Comparison of ENCODE assay signal across 27 cellular contexts in genomic region chr4:26758899-26759298, GRCh38.
DNase-seq lines count a peak whose midpoint lies in the region; ATAC-seq, FAIRE-seq and TF ChIP-seq lines count a peak whose summit lies in the region.
"Had no signal": no experiment of that assay in that cellular context is flagged by ENCODE, and none has a peak within 500 bp of the region (broad histone marks: within the 10 kb centered on the region; RNA-seq: fewer than 3 reads in every experiment).

No MANE protein-coding gene starts in this region.

- ATAC-seq in HepG2 (no peak), right lobe of liver (no peak)
- ATAC-seq: GM12878 had no signal

- no peaks in the 10 kb centered on the region for H3K9me3 ChIP-seq in HepG2 (ENCODE audit: low read length)
- H3K9me3 ChIP-seq in right lobe of liver, result no peaks in the 10 kb centered on the region
- H3K9me3 ChIP-seq in HEK293 (ENCODE audit: control insufficient read depth, insufficient read depth, low read depth, low read length), result no peaks in the 10 kb centered on the region
- no peaks in the 10 kb centered on the region for H3K9me3 ChIP-seq in H1 (ENCODE audit: insufficient read depth in 2 of 2, low read depth in 1 of 2, low read length in 1 of 2)
- no peaks in the 10 kb centered on the region for H3K9me3 ChIP-seq in breast epithelium
- H3K9me3 ChIP-seq: BE2C, BLaER1 had no signal

- no peak for TF ChIP-seq EP300 in HepG2 (IDR thresholded peaks at IDR 0.05; ENCODE audit: low read depth in 2 of 2, low read length in 2 of 2)
- no peak for TF ChIP-seq EP300 in HepG2 (CRISPR knock-in tag; IDR thresholded peaks at IDR 0.05; ENCODE audit: borderline replicate concordance)
- no peak for TF ChIP-seq EP300 in Ishikawa (IDR thresholded peaks at IDR 0.05; ENCODE audit: borderline replicate concordance)
- no peak for TF ChIP-seq EP300 in H1 (IDR thresholded peaks at IDR 0.05; ENCODE audit: borderline replicate concordance in 1 of 2, low read depth in 2 of 2, low read length in 2 of 2)

- H3K4ac ChIP-seq in H1 (replicated peaks; ENCODE audit: insufficient read length, low read depth, low read length), result no peak overlapping the region

- TF ChIP-seq CTCF in HepG2 (CRISPR knock-in tag; IDR thresholded peaks at IDR 0.05) (no peak), right lobe of liver (IDR thresholded peaks at IDR 0.05) (no peak), HEK293 (tag by site-specific recombination; IDR thresholded peaks at IDR 0.05) (no peak), H1 (IDR thresholded peaks at IDR 0.05; ENCODE audit: control extremely low read depth in 1 of 3, insufficient read depth in 1 of 3, low read depth in 1 of 3, low read length in 3 of 3) (no peak), GM13976 (IDR thresholded peaks at IDR 0.05; ENCODE audit: borderline replicate concordance, control extremely low read depth, extremely low read depth, insufficient read depth, missing control alignments) (no peak), breast epithelium (IDR thresholded peaks at IDR 0.05) (no peak)

- H3K4me3 ChIP-seq in HepG2 (replicated peaks in 1 of 3; ENCODE audit: insufficient read depth in 1 of 3, low read depth in 2 of 3, low read length in 3 of 3) (no peak overlapping the region), right lobe of liver (no peak overlapping the region), HEK293 (ENCODE audit: low read depth, low read length) (no peak overlapping the region), H1 (ENCODE audit: extremely low read depth in 1 of 4, insufficient read depth in 2 of 4, low read depth in 3 of 4, low read length in 4 of 4) (no peak overlapping the region), breast epithelium (no peak overlapping the region)
- H3K4me3 ChIP-seq: BLaER1, GM12878 had no signal

- H3K27me3 ChIP-seq in HepG2 (ENCODE audit: control insufficient read depth in 1 of 2, insufficient read depth in 2 of 2, low read length in 2 of 2), result no peaks in the 10 kb centered on the region
- H3K27me3 ChIP-seq in right lobe of liver, result no peaks in the 10 kb centered on the region
- no peaks in the 10 kb centered on the region for H3K27me3 ChIP-seq in H1 (replicated peaks in 1 of 4; ENCODE audit: control insufficient read depth in 3 of 4, extremely low read depth in 1 of 4, insufficient read depth in 3 of 4, low read length in 3 of 4)
- no peaks in the 10 kb centered on the region for H3K27me3 ChIP-seq in breast epithelium
- H3K27me3 ChIP-seq: BE2C, BLaER1 had no signal

- H4K91ac ChIP-seq in H1 (replicated peaks; ENCODE audit: insufficient read length, low read length), result no peak overlapping the region

- H3K9ac ChIP-seq in HepG2 (ENCODE audit: insufficient read depth, low read depth, low read length) (no peak overlapping the region), H1 (replicated peaks in 1 of 4; ENCODE audit: extremely low read depth in 1 of 4, low read depth in 3 of 4, low read length in 3 of 4) (no peak overlapping the region)
- H3K9ac ChIP-seq: BLaER1 had no signal

- H3K56ac ChIP-seq in H1 (replicated peaks; ENCODE audit: insufficient read length, low read depth, low read length), result no peak overlapping the region

- no peak for FAIRE-seq in HepG2 (lab: Jason Lieb, UNC)
- FAIRE-seq in H1 (lab: Jason Lieb, UNC), result no peak
- FAIRE-seq: A204.1, GM12878, GM18507 had no signal

- H3K4me2 ChIP-seq in HepG2 (ENCODE audit: low read depth, low read length) (no peak overlapping the region), H1 (ENCODE audit: insufficient read depth in 1 of 2, low read depth in 2 of 2, low read length in 2 of 2) (no peak overlapping the region)
- H3K4me2 ChIP-seq: BLaER1 had no signal

- H3K23ac ChIP-seq in H1 (ENCODE audit: insufficient read length), result no peak overlapping the region

- no peak overlapping the region for H2BK120ac ChIP-seq in H1 (replicated peaks; ENCODE audit: low read depth, low read length)

- intact Hi-C loops in HepG2 (cut with micrococcal nuclease; ENCODE audit: unreplicated experiment), result no loop called here
- intact Hi-C loops in right lobe of liver (cut with DNase I), result no loop called here
- intact Hi-C loops in breast epithelium (cut with DNase I; ENCODE audit: low total_unique reads), result no loop called here

- H3K27ac ChIP-seq in HepG2 (ENCODE audit: extremely low read length, insufficient read depth, low read length) (no peak overlapping the region), right lobe of liver (no peak overlapping the region), HEK293 (ENCODE audit: extremely low read depth, low read depth, low read length) (no peak overlapping the region), H1 (ENCODE audit: low read depth, low read length) (no peak overlapping the region), breast epithelium (no peak overlapping the region)
- H3K27ac ChIP-seq: BLaER1 had no signal

- H2BK12ac ChIP-seq in H1 (ENCODE audit: low read depth, low read length), result no peak overlapping the region

- H3K36me3 ChIP-seq in HepG2 (replicated peaks in 1 of 2; ENCODE audit: control insufficient read depth in 1 of 2, insufficient read depth in 2 of 2, low read length in 2 of 2), result no peaks in the 10 kb centered on the region
- H3K36me3 ChIP-seq in right lobe of liver, result no peaks in the 10 kb centered on the region
- H3K36me3 ChIP-seq in HEK293 (ENCODE audit: control insufficient read depth in 2 of 2, insufficient read depth in 1 of 2, low read length in 2 of 2), result no peaks in the 10 kb centered on the region
- no peaks in the 10 kb centered on the region for H3K36me3 ChIP-seq in H1 (ENCODE audit: control insufficient read depth in 2 of 4, insufficient read depth in 4 of 4, low read length in 3 of 4)
- no peaks in the 10 kb centered on the region for H3K36me3 ChIP-seq in breast epithelium
- H3K36me3 ChIP-seq: BLaER1 had no signal

- TF ChIP-seq RAD21 in HepG2 (CRISPR knock-in tag; IDR thresholded peaks at IDR 0.05), result no peak
- no peak for TF ChIP-seq RAD21 in Ishikawa (IDR thresholded peaks at IDR 0.05; ENCODE audit: low read depth)
- TF ChIP-seq RAD21 in H1 (IDR thresholded peaks at IDR 0.05 in 1 of 2, conservative IDR thresholded peaks at IDR 0.05 in 1 of 2; ENCODE audit: low read depth in 2 of 2, low read length in 2 of 2), result no peak

- H3K79me2 ChIP-seq in HepG2 (ENCODE audit: insufficient read depth, low read length) (no peaks in the 10 kb centered on the region), H1 (ENCODE audit: control insufficient read depth in 1 of 2, insufficient read depth in 2 of 2, low read length in 2 of 2) (no peaks in the 10 kb centered on the region)

- no peak overlapping the region for H3K18ac ChIP-seq in H1 (ENCODE audit: extremely low read depth, low read length)

- no peak overlapping the region for H2AK5ac ChIP-seq in H1 (ENCODE audit: low read depth, low read length)

- TF ChIP-seq POLR2A in HepG2 (IDR thresholded peaks at IDR 0.05; ENCODE audit: insufficient read depth in 1 of 2, low read depth in 2 of 2, low read length in 2 of 2), result no peak
- TF ChIP-seq POLR2A in right lobe of liver (IDR thresholded peaks at IDR 0.05), result no peak
- TF ChIP-seq POLR2A in H1 (IDR thresholded peaks at IDR 0.05; ENCODE audit: control extremely low read depth in 1 of 2, low read depth in 2 of 2, low read length in 2 of 2), result no peak
- TF ChIP-seq POLR2A in breast epithelium (IDR thresholded peaks at IDR 0.05), result no peak

- in situ Hi-C loops in HepG2 (cut with HindIII; ENCODE audit: extremely low pct_ligation_motif_present, low pct_unique_long_range_greater_than_20kb), result no loop called here
- in situ Hi-C loops in GM13976 (cut with MboI; ENCODE audit: low sequenced_read_pairs, unreplicated experiment), result no loop called here

- H4K8ac ChIP-seq in H1 (ENCODE audit: extremely low read depth, insufficient read depth, low read length), result no peak overlapping the region

- H2BK15ac ChIP-seq in H1 (ENCODE audit: low read length), result no peak overlapping the region

- H2BK20ac ChIP-seq in H1 (ENCODE audit: low read length), result no peak overlapping the region

- H3K4me1 ChIP-seq in HepG2 (ENCODE audit: insufficient read depth, low read length) (no peaks in the 10 kb centered on the region), right lobe of liver (no peaks in the 10 kb centered on the region), HEK293 (ENCODE audit: control insufficient read depth, insufficient read depth, low read length) (0 out of 2 replicates have a peak, but pooled peaks cover 2% of the 10 kb centered on the region), H1 (replicated peaks in 1 of 4; ENCODE audit: control insufficient read depth in 3 of 4, insufficient read depth in 4 of 4, low read length in 3 of 4) (no peaks in the 10 kb centered on the region), breast epithelium (no peaks in the 10 kb centered on the region)
- H3K4me1 ChIP-seq: BE2C, BLaER1 had no signal

- POLR2A ChIA-PET in HepG2 (lab: Yijun Ruan, JAX) (no interaction called here), HEK293 (lab: Yijun Ruan, JAX) (no interaction called here), H1 (lab: Charles Lee; ENCODE audit: partially characterized antibody) (no interaction called here)

- no peak overlapping the region for H3K14ac ChIP-seq in H1 (ENCODE audit: insufficient read length)

- H4K20me1 ChIP-seq in HepG2 (ENCODE audit: insufficient read depth, low read length) (no peaks in the 10 kb centered on the region), H1 (replicated peaks in 1 of 2; ENCODE audit: control insufficient read depth in 1 of 2, insufficient read depth in 2 of 2, low read length in 2 of 2) (no peaks in the 10 kb centered on the region)
- H4K20me1 ChIP-seq: BLaER1 had no signal

- 39% methylated on average over 1 of the region's 1 CpG for WGBS in HepG2 (ENCODE audit: low lambda C conversion rate)
- 83% methylated on average over 1 of the region's 1 CpG for WGBS in right lobe of liver (ENCODE audit: insufficient coverage, low coverage, low lambda C conversion rate, missing lambda C conversion rate)
- 100% methylated on average over 1 of the region's 1 CpG; no CpG with 5 or more reads in 1 of the 2 experiments for WGBS in H1 (ENCODE audit: extremely low coverage in 1 of 2, insufficient coverage in 1 of 2, insufficient read length in 1 of 2, insufficient replicate concordance in 2 of 2, low coverage in 1 of 2, low lambda C conversion rate in 2 of 2, missing lambda C conversion rate in 1 of 2), 2 experiments

- DNase-seq in HepG2 (ENCODE audit: low spot score), result no peak
- DNase-seq in right lobe of liver, result no peak
- no peak for DNase-seq in H1 (ENCODE audit: low read depth in 1 of 2, low spot score in 2 of 2)
- no peak for DNase-seq in NCI-H2029 treated with DMSO at 0.1 percent for 48 hours (lab: John Stamatoyannopoulos, UW)
- DNase-seq in GM13976 (ENCODE audit: low spot score), result no peak
- DNase-seq in breast epithelium (ENCODE audit: low spot score in 2 of 2), result no peak
- DNase-seq: 8988T; ACHN; BE2C; C1 segment of cervical spinal cord; CD4-positive, alpha-beta memory T cell; CD4-positive, CD25-positive, alpha-beta regulatory T cell; CD8-positive, alpha-beta memory T cell; COR-L47; DMS 273 treated with DMSO at 0.1 percent for 48 hours; DMS153; DMS53; DMS79; DND-41; EL; GDM1 had no signal

- H2AFZ ChIP-seq in HepG2 (ENCODE audit: low read length) (no peak overlapping the region), H1 (ENCODE audit: low read length) (no peak overlapping the region)

- CTCF ChIA-PET in HepG2 (lab: Yijun Ruan, JAX; ENCODE audit: low intra/inter-chr PET ratio, low total read pairs), result no interaction called here
- CTCF ChIA-PET in HEK293 (lab: Yijun Ruan, JAX), result no interaction called here
- CTCF ChIA-PET in H1 (lab: Charles Lee; ENCODE audit: partially characterized antibody), result interaction anchor here (0.6 kb wide), 1 partner anchor 73 kb away, joined by 3 read pairs; no protein-coding TSS in a partner anchor

- BruUV-seq in HepG2 (replicated peaks; lab: Mats Ljungman, UMichigan), result no TSS peak

- H3K79me1 ChIP-seq in H1 (ENCODE audit: low read depth, low read length), result no peaks in the 10 kb centered on the region

- no peaks in the 10 kb centered on the region for H3K23me2 ChIP-seq in H1 (ENCODE audit: low read depth, low read length)

- H4K5ac ChIP-seq in H1 (ENCODE audit: insufficient read length, low read depth, low read length), result no peak overlapping the region

- H2BK5ac ChIP-seq in H1 (ENCODE audit: low read depth, low read length), result no peak overlapping the region

Comparison
In these comparisons a context has a peak if more than half of its experiments do, and no peak if none do; other contexts are left out.
1. Of the 63 proteins assayed by ChIP-seq in both HepG2 and HEK293: peak only in HepG2: none; only in HEK293: ATF2; in both: none; in neither: 62.